Comparison of ENCODE assay signal across 26 cellular contexts in genomic region chr7:25621993-25622392, GRCh38.
"Had no signal": no experiment of that assay in that cellular context is flagged by ENCODE, and none has a peak within 500 bp of the region (broad histone marks: within the 10 kb centered on the region; RNA-seq: fewer than 3 reads in every experiment).

No MANE protein-coding gene starts in this region.

- ATAC-seq: activated CD8-positive, alpha-beta memory T cell treated with anti-CD3 and anti-CD28 coated beads, Interleukin-2, amount 10 ng/mL, durations not matched to agents 7 days and 5 days; activated naive CD4-positive, alpha-beta T cell treated with anti-CD3 and anti-CD28 coated beads, Interleukin-2, amount 50 U/mL, for 72 hours; activated naive CD8-positive, alpha-beta T cell treated with anti-CD3 and anti-CD28 coated beads, Interleukin-2, amount 50 U/mL, for 24 hours; T-helper 17 cell had no signal

- H3K36me3 Mint-ChIP-seq: activated CD8-positive, alpha-beta memory T cell treated with anti-CD3 and anti-CD28 coated beads, Interleukin-2, amount 10 ng/mL, durations not matched to agents 7 days and 5 days had no signal

- H3K27me3 Mint-ChIP-seq: activated B cell treated with CpG ODN at 0.5 μM for 24 hours; activated CD4-positive, alpha-beta T cell treated with anti-CD3 and anti-CD28 coated beads, Interleukin-2, amount 10 ng/mL, durations not matched to agents 24 days and 14 days; activated naive CD8-positive, alpha-beta T cell treated with anti-CD3 and anti-CD28 coated beads, Interleukin-2, amount 50 U/mL, for 24 hours; activated T-cell treated with anti-CD3 and anti-CD28 coated beads, Interleukin-2, amount 50 U/mL, for 24 hours had no signal

- H3K27ac Mint-ChIP-seq: activated B cell treated with CpG ODN at 0.5 μM for 24 hours; activated CD4-positive, alpha-beta T cell treated with anti-CD3 and anti-CD28 coated beads, Interleukin-2, amount 10 ng/mL, durations not matched to agents 24 days and 14 days; activated CD8-positive, alpha-beta memory T cell treated with anti-CD3 and anti-CD28 coated beads, Interleukin-2, amount 10 ng/mL, durations not matched to agents 7 days and 5 days; activated naive CD8-positive, alpha-beta T cell treated with anti-CD3 and anti-CD28 coated beads, Interleukin-2, amount 50 U/mL, for 24 hours; activated T-cell treated with anti-CD3 and anti-CD28 coated beads, Interleukin-2, amount 50 U/mL, for 24 hours; activated T-helper 1 cell treated with anti-CD3 and anti-CD28 coated beads, Interleukin-12 subunit alpha, Interleukin-12 subunit beta, Interleukin-2, Interleukin-4 antibody, amounts not matched to agents 30 ng/mL and 10 ng/mL and 1 ng/mL, durations not matched to agents 14 hours and 24 hours and 36 hours; T-helper 17 cell had no signal

- DNase-seq: activated B cell treated with CpG ODN at 0.5 μM for 24 hours; activated CD4-positive, alpha-beta T cell treated with anti-CD3 and anti-CD28 coated beads for 1 hour; activated CD4-positive, alpha-beta T cell treated with anti-CD3 and anti-CD28 coated beads, Interleukin-2, amount 50 U/mL, for 48 hours; activated CD8-positive, alpha-beta memory T cell treated with anti-CD3 and anti-CD28 coated beads, Interleukin-2, amount 10 ng/mL, durations not matched to agents 7 days and 5 days; activated effector memory CD4-positive, alpha-beta T cell treated with Interleukin-2 at 50 U/mL for 16 hours; activated naive CD4-positive, alpha-beta T cell; activated naive CD8-positive, alpha-beta T cell treated with anti-CD3 and anti-CD28 coated beads, Interleukin-2, amount 50 U/mL, for 24 hours; activated T-cell treated with anti-CD3 and anti-CD28 coated beads, Interleukin-2, amount 50 U/mL, for 24 hours; amygdala; cerebellar nuclear complex; Kasumi-1; NCI-H1105 treated with DMSO at 0.1 percent for 48 hours; NCI-H146; NCI-H187 treated with DMSO at 0.1 percent for 48 hours; NCI-H2081 treated with DMSO at 0.1 percent for 48 hours; NCI-H2171; NCI-H2227 treated with DMSO at 0.1 percent for 48 hours; NCI-H446 treated with DMSO at 0.1 percent for 48 hours; NCI-H526; NCI-H774; SIG-M5; T-helper 17 cell; T-helper 9 cell had no signal

- H3K9me3 Mint-ChIP-seq: activated B cell treated with CpG ODN at 0.5 μM for 24 hours; activated CD4-positive, alpha-beta T cell treated with anti-CD3 and anti-CD28 coated beads, Interleukin-2, amount 10 ng/mL, durations not matched to agents 24 days and 14 days; activated T-helper 1 cell treated with anti-CD3 and anti-CD28 coated beads, Interleukin-12 subunit alpha, Interleukin-12 subunit beta, Interleukin-2, Interleukin-4 antibody, amounts not matched to agents 30 ng/mL and 10 ng/mL and 1 ng/mL, durations not matched to agents 14 hours and 24 hours and 36 hours had no signal

- H3K4me3 Mint-ChIP-seq: activated B cell treated with CpG ODN at 0.5 μM for 24 hours; activated CD4-positive, alpha-beta T cell treated with anti-CD3 and anti-CD28 coated beads, Interleukin-2, amount 10 ng/mL, durations not matched to agents 24 days and 14 days; activated CD8-positive, alpha-beta memory T cell treated with anti-CD3 and anti-CD28 coated beads, Interleukin-2, amount 10 ng/mL, durations not matched to agents 7 days and 5 days; activated naive CD8-positive, alpha-beta T cell treated with anti-CD3 and anti-CD28 coated beads, Interleukin-2, amount 50 U/mL, for 24 hours; activated T-cell treated with anti-CD3 and anti-CD28 coated beads, Interleukin-2, amount 50 U/mL, for 24 hours; activated T-helper 1 cell treated with anti-CD3 and anti-CD28 coated beads, Interleukin-12 subunit alpha, Interleukin-12 subunit beta, Interleukin-2, Interleukin-4 antibody, amounts not matched to agents 30 ng/mL and 10 ng/mL and 1 ng/mL, durations not matched to agents 14 hours and 24 hours and 36 hours; T-helper 17 cell had no signal
